In the genomic region with DNA sequence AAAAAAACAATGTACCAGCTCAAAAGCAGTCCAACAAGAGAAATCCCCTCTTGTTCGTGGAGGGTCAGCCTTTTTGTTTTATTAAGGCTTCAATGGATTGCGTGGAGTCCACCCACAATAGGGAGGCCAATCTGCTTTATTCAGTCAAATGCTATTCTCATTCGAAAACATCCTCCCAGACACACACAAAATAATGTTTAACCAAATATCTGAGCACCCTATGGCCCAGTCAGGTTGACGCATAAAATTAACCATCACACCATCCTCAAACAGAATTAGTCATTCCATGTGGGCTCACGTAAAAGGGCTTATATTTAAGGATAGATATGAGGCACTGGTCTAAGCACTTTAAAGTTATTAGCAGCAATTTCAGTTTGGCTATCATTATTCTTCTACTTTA, we compare ENCODE assay signal across 38 cellular contexts. TPM values are rescaled to one million over a fixed set of nuclear protein-coding genes. Genes with fewer than 3 reads are reported as not detected.
"Had no signal": no experiment of that assay in that cellular context is flagged by ENCODE, and none has a peak within 500 bp of the region (broad histone marks: within the 10 kb centered on the region; RNA-seq: fewer than 3 reads in every experiment).

No MANE protein-coding gene starts in this region.

- H3K4me1 ChIP-seq: adrenal gland, body of pancreas, breast epithelium had no signal

- H3K4me3 Mint-ChIP-seq: activated CD4-positive, alpha-beta memory T cell treated with anti-CD3 and anti-CD28 coated beads, Interleukin-2, amount 10 ng/mL, durations not matched to agents 7 days and 5 days; activated CD4-positive, alpha-beta T cell treated with anti-CD3 and anti-CD28 coated beads for 36 hours; activated CD4-positive, alpha-beta T cell treated with anti-CD3 and anti-CD28 coated beads, Interleukin-2, amount 10 ng/mL, durations not matched to agents 7 days and 5 days; activated CD8-positive, alpha-beta memory T cell treated with anti-CD3 and anti-CD28 coated beads, Interleukin-2, amount 10 ng/mL, durations not matched to agents 7 days and 5 days; activated CD8-positive, alpha-beta T cell treated with anti-CD3 and anti-CD28 coated beads, Interleukin-2, amount 10 ng/mL, durations not matched to agents 7 days and 5 days; activated naive CD4-positive, alpha-beta T cell treated with anti-CD3 and anti-CD28 coated beads for 36 hours; activated naive CD8-positive, alpha-beta T cell treated with anti-CD3 and anti-CD28 coated beads for 36 hours; activated T-cell treated with anti-CD3 and anti-CD28 coated beads, Interleukin-2, amount 50 U/mL, for 24 hours; T-helper 1 cell treated with Interleukin-12 subunit alpha and Interleukin-12 subunit beta and Interleukin-4 antibody, amounts not matched to agents 30 μg/mL and 1 μg/mL, for 36 hours; T-helper 2 cell treated with Interferon-gamma antibody and Interleukin-4, amounts not matched to agents 5 μg/mL and 100 μg/mL, for 36 hours; WTC11 had no signal

- H3K27me3 ChIP-seq: adrenal gland, body of pancreas, brain microvascular endothelial cell, breast epithelium had no signal

- ATAC-seq: activated CD4-positive, alpha-beta T cell treated with anti-CD3 and anti-CD28 coated beads for 36 hours; activated CD4-positive, CD25-positive, alpha-beta regulatory T cell treated with anti-CD3 and anti-CD28 coated beads, Interleukin-2, amount 50 U/mL, for 24 hours; activated CD8-positive, alpha-beta memory T cell treated with anti-CD3 and anti-CD28 coated beads, Interleukin-2, amount 10 ng/mL, durations not matched to agents 7 days and 5 days; activated CD8-positive, alpha-beta T cell treated with anti-CD3 and anti-CD28 coated beads, Interleukin-2, amount 10 ng/mL, durations not matched to agents 7 days and 5 days; activated naive CD4-positive, alpha-beta T cell treated with anti-CD3 and anti-CD28 coated beads, Interleukin-2, amount 50 U/mL, for 72 hours; body of pancreas; WTC11 had no signal

- H3K27ac ChIP-seq: adrenal gland, body of pancreas, brain microvascular endothelial cell, breast epithelium, WERI-Rb-1 had no signal

- H3K9me3 ChIP-seq: adrenal gland, body of pancreas, breast epithelium had no signal

- H3K4me1 Mint-ChIP-seq: activated CD4-positive, alpha-beta memory T cell treated with anti-CD3 and anti-CD28 coated beads, Interleukin-2, amount 10 ng/mL, durations not matched to agents 7 days and 5 days; activated CD4-positive, alpha-beta T cell treated with anti-CD3 and anti-CD28 coated beads for 36 hours; activated CD4-positive, alpha-beta T cell treated with anti-CD3 and anti-CD28 coated beads, Interleukin-2, amount 10 ng/mL, durations not matched to agents 7 days and 5 days; activated CD8-positive, alpha-beta memory T cell treated with anti-CD3 and anti-CD28 coated beads, Interleukin-2, amount 10 ng/mL, durations not matched to agents 7 days and 5 days; activated naive CD8-positive, alpha-beta T cell treated with anti-CD3 and anti-CD28 coated beads for 36 hours; WTC11 had no signal

- FAIRE-seq: astrocyte, TTC549 had no signal

- H3K36me3 Mint-ChIP-seq: activated CD8-positive, alpha-beta memory T cell treated with anti-CD3 and anti-CD28 coated beads, Interleukin-2, amount 10 ng/mL, durations not matched to agents 7 days and 5 days; activated naive CD8-positive, alpha-beta T cell treated with anti-CD3 and anti-CD28 coated beads for 36 hours had no signal

- H3K4me3 ChIP-seq: adrenal gland, body of pancreas, breast epithelium had no signal

- H3K27me3 Mint-ChIP-seq: activated CD4-positive, alpha-beta T cell treated with anti-CD3 and anti-CD28 coated beads for 36 hours; activated naive CD8-positive, alpha-beta T cell treated with anti-CD3 and anti-CD28 coated beads for 36 hours had no signal

- H3K9me3 Mint-ChIP-seq: activated CD4-positive, alpha-beta memory T cell treated with anti-CD3 and anti-CD28 coated beads, Interleukin-2, amount 10 ng/mL, durations not matched to agents 7 days and 5 days; T-helper 2 cell treated with Interferon-gamma antibody and Interleukin-4, amounts not matched to agents 5 μg/mL and 100 μg/mL, for 36 hours had no signal

- DNase-seq: activated CD4-positive, alpha-beta memory T cell treated with anti-CD3 and anti-CD28 coated beads, Interleukin-2, amount 10 ng/mL, durations not matched to agents 7 days and 5 days; activated CD4-positive, alpha-beta T cell treated with anti-CD3 and anti-CD28 coated beads for 1 hour; activated CD4-positive, alpha-beta T cell treated with anti-CD3 and anti-CD28 coated beads for 36 hours; activated CD4-positive, alpha-beta T cell treated with anti-CD3 and anti-CD28 coated beads for 48 hours; activated CD4-positive, alpha-beta T cell treated with anti-CD3 and anti-CD28 coated beads, Interleukin-2, amount 10 ng/mL, durations not matched to agents 7 days and 5 days; activated CD4-positive, alpha-beta T cell treated with anti-CD3 and anti-CD28 coated beads, Interleukin-2, amount 50 U/mL, for 48 hours; activated CD4-positive, CD25-positive, alpha-beta regulatory T cell; activated CD8-positive, alpha-beta memory T cell treated with anti-CD3 and anti-CD28 coated beads for 24 hours; activated CD8-positive, alpha-beta memory T cell treated with anti-CD3 and anti-CD28 coated beads, Interleukin-2, amount 10 ng/mL, durations not matched to agents 7 days and 5 days; activated CD8-positive, alpha-beta memory T cell treated with anti-CD3 and anti-CD28 coated beads, Interleukin-2, amount 50 U/mL, for 48 hours; activated CD8-positive, alpha-beta T cell treated with anti-CD3 and anti-CD28 coated beads, Interleukin-2, amount 10 ng/mL, durations not matched to agents 7 days and 5 days; activated effector memory CD4-positive, alpha-beta T cell treated with anti-CD3 and anti-CD28 coated beads, Interleukin-2, amount 50 U/mL, for 16 hours; activated gamma-delta T cell treated with Interleukin-2 at 50 U/mL for 16 hours; activated naive CD4-positive, alpha-beta T cell; activated naive CD4-positive, alpha-beta T cell treated with anti-CD3 and anti-CD28 coated beads for 36 hours; activated naive CD4-positive, alpha-beta T cell treated with anti-CD3 and anti-CD28 coated beads, Interleukin-2, amount 50 U/mL, for 16 hours; activated naive CD8-positive, alpha-beta T cell treated with anti-CD3 and anti-CD28 coated beads for 36 hours; activated T-cell treated with anti-CD3 and anti-CD28 coated beads, Interleukin-2, amount 50 U/mL, for 24 hours; activated T-cell treated with anti-CD3 and anti-CD28 coated beads, Interleukin-2, amount 50 U/mL, for 48 hours; adrenal gland; amniotic stem cell; aorta; body of pancreas; brain microvascular endothelial cell; central memory CD4-positive, alpha-beta T cell; T-helper 1 cell; T-helper 2 cell; T-helper 9 cell; WERI-Rb-1 had no signal

- H3K27ac Mint-ChIP-seq: activated CD4-positive, alpha-beta memory T cell treated with anti-CD3 and anti-CD28 coated beads, Interleukin-2, amount 10 ng/mL, durations not matched to agents 7 days and 5 days; activated CD4-positive, alpha-beta T cell treated with anti-CD3 and anti-CD28 coated beads for 36 hours; activated CD4-positive, alpha-beta T cell treated with anti-CD3 and anti-CD28 coated beads, Interleukin-2, amount 10 ng/mL, durations not matched to agents 7 days and 5 days; activated CD8-positive, alpha-beta memory T cell treated with anti-CD3 and anti-CD28 coated beads, Interleukin-2, amount 10 ng/mL, durations not matched to agents 7 days and 5 days; activated CD8-positive, alpha-beta T cell treated with anti-CD3 and anti-CD28 coated beads, Interleukin-2, amount 10 ng/mL, durations not matched to agents 7 days and 5 days; activated naive CD4-positive, alpha-beta T cell treated with anti-CD3 and anti-CD28 coated beads for 36 hours; activated naive CD4-positive, alpha-beta T cell treated with anti-CD3 and anti-CD28 coated beads, Interleukin-2, amount 50 U/mL, for 72 hours; activated naive CD8-positive, alpha-beta T cell treated with anti-CD3 and anti-CD28 coated beads for 36 hours; activated T-cell treated with anti-CD3 and anti-CD28 coated beads, Interleukin-2, amount 50 U/mL, for 24 hours; T-helper 1 cell treated with Interleukin-12 subunit alpha and Interleukin-12 subunit beta and Interleukin-4 antibody, amounts not matched to agents 30 μg/mL and 1 μg/mL, for 36 hours; T-helper 2 cell treated with Interferon-gamma antibody and Interleukin-4, amounts not matched to agents 5 μg/mL and 100 μg/mL, for 36 hours; WTC11 had no signal

- H3K36me3 ChIP-seq: adrenal gland, brain microvascular endothelial cell, breast epithelium, WERI-Rb-1 had no signal

RNA-seq across cellular contexts. Expression of a gene that starts 58.9 kb away (rescaled TPM):
- total RNA-seq: activated CD4-positive, alpha-beta memory T cell treated with anti-CD3 and anti-CD28 coated beads, Interleukin-2, amount 10 ng/mL, durations not matched to agents 7 days and 5 days; activated CD4-positive, alpha-beta T cell treated with anti-CD3 and anti-CD28 coated beads for 36 hours; activated CD4-positive, alpha-beta T cell treated with anti-CD3 and anti-CD28 coated beads, Interleukin-2, amount 10 ng/mL, durations not matched to agents 7 days and 5 days; activated CD8-positive, alpha-beta memory T cell treated with anti-CD3 and anti-CD28 coated beads, Interleukin-2, amount 10 ng/mL, durations not matched to agents 7 days and 5 days; activated CD8-positive, alpha-beta T cell treated with anti-CD3 and anti-CD28 coated beads, Interleukin-2, amount 10 ng/mL, durations not matched to agents 7 days and 5 days; activated naive CD4-positive, alpha-beta T cell treated with anti-CD3 and anti-CD28 coated beads for 36 hours; activated naive CD4-positive, alpha-beta T cell treated with anti-CD3 and anti-CD28 coated beads, Interleukin-2, amount 50 U/mL, for 72 hours; activated naive CD8-positive, alpha-beta T cell treated with anti-CD3 and anti-CD28 coated beads for 36 hours; aorta; cardiac septum had no signal
